Comparison of ENCODE assay signal across 8 cellular contexts in the genomic region with DNA sequence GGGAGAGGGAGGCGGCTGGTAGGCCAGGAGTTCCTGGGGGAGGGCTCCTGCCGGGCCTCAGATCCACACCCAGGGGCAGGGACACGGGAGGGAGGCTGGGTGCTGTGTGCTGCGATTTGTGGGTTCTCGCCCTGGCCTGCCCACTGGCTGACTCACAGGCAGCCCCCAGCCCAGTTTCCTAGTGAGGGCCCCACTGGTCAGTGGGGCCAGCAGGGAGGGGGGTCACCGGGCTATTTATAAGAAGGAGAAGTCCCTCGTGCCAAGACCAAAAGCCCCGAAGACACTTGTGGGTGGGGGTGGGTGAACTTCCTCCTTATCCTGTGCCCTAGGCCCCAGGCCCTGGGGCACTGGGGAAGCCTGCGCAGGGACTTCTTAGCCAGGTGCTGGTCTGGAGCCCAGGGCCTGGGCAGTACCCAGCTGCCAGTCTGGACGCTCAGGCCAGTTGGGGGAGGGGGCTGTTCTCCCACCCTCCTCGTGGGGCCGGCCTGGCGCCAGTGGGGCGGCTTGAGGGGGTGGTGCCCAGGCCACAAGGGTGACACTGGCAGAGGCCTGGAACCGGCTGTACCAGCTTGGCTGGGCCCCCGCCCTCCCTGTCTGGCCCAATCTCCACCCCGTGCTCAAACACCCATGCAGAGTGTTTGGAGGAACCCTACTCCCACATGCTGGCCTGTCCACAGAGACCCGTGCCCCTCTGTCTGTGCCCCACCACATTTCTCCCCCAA. TPM values are rescaled to one million over a fixed set of nuclear protein-coding genes. Genes with fewer than 3 reads are reported as not detected.
DNase-seq lines count a peak whose midpoint lies in the region; ATAC-seq, FAIRE-seq and TF ChIP-seq lines count a peak whose summit lies in the region.

No MANE protein-coding gene starts in this region.

- no peak overlapping the region for H3K27ac Mint-ChIP-seq in HFFc6

- DNase-seq in HCT116 (ENCODE audit: low read depth, low spot score) (no peak), UCSD-AML1 (lab: John Stamatoyannopoulos, UW; ENCODE audit: unreplicated experiment) (peak; percentile 76), right atrium auricular region (ENCODE audit: low spot score) (peak; percentile 85), small intestine (peak; percentile 62), SK-N-DZ (ENCODE audit: low spot score) (no peak), brain microvascular endothelial cell (no peak), HFFc6 (no peak)

- H3K9me2 ChIP-seq in HCT116 (ENCODE audit: insufficient read depth): no peaks in the 10 kb centered on the region

- BruUV-seq in HCT116 (replicated peaks; lab: Mats Ljungman, UMichigan): no TSS peak

- no peaks in the 10 kb centered on the region for H3K9me3 ChIP-seq in HCT116 (ENCODE audit: control insufficient read depth in 1 of 2, insufficient read depth in 1 of 2, low read depth in 1 of 2, low read length in 2 of 2)
- H3K9me3 ChIP-seq in right atrium auricular region: no peaks in the 10 kb centered on the region
- H3K9me3 ChIP-seq in small intestine (ENCODE audit: control insufficient read depth, low read depth): no peaks in the 10 kb centered on the region

- no peaks in the 10 kb centered on the region for H3K9me3 Mint-ChIP-seq in HFFc6

- H4K20me1 ChIP-seq in HCT116 (ENCODE audit: insufficient read depth): no peaks in the 10 kb centered on the region

- H3K4me1 ChIP-seq in HCT116 (ENCODE audit: control insufficient read depth in 1 of 2, insufficient read depth in 2 of 2, low read length in 2 of 2) (peaks cover 80 to 94% of the 10 kb centered on the region in 2 experiments), right atrium auricular region (peaks cover 0 to 78% of the 10 kb centered on the region in 2 donors), small intestine (ENCODE audit: control insufficient read depth in 2 of 2, insufficient read depth in 1 of 2, low read depth in 1 of 2, low read length in 1 of 2) (peaks cover 18 to 19% of the 10 kb centered on the region in 2 donors)

- peaks cover 3% of the 10 kb centered on the region for H3K27me3 Mint-ChIP-seq in HFFc6 (ENCODE audit: insufficient read depth)

- no peaks in the 10 kb centered on the region for H3K36me3 Mint-ChIP-seq in HFFc6 (ENCODE audit: low read depth)

- FAIRE-seq in small intestine (lab: Jason Lieb, UNC): no peak

- ATAC-seq in HCT116 (no peak), GM19463 (IDR thresholded peaks at IDR 0.05; ENCODE audit: unreplicated experiment) (no peak)

- H3K4me2 ChIP-seq in HCT116 (ENCODE audit: low read length): peak overlapping the region; percentile 61

- H2AFZ ChIP-seq in HCT116 (ENCODE audit: low read depth, low read length, poor library complexity, severe bottlenecking): no peak overlapping the region

- H3K36me3 ChIP-seq in HCT116 (ENCODE audit: control insufficient read depth in 1 of 2, insufficient read depth in 2 of 2, low read length in 2 of 2): no peaks in the 10 kb centered on the region
- H3K36me3 ChIP-seq in right atrium auricular region: no peaks in the 10 kb centered on the region
- H3K36me3 ChIP-seq in small intestine (ENCODE audit: control insufficient read depth in 2 of 2, insufficient read depth in 2 of 2, low read length in 2 of 2): no peaks in the 10 kb centered on the region
- H3K36me3 ChIP-seq in brain microvascular endothelial cell (replicated peaks): no peaks in the 10 kb centered on the region

- no peak overlapping the region for H3K4me3 ChIP-seq in HCT116 (replicated peaks in 1 of 2; ENCODE audit: low read depth in 1 of 2, low read length in 2 of 2)
- H3K4me3 ChIP-seq in right atrium auricular region: no peak overlapping the region
- H3K4me3 ChIP-seq in small intestine (ENCODE audit: low read depth in 1 of 2, low read length in 2 of 2): no peak overlapping the region
- H3K4me3 ChIP-seq in brain microvascular endothelial cell (ENCODE audit: low read depth, low read length): no peak overlapping the region

- TF ChIP-seq CTCF in HCT116 (IDR thresholded peaks at IDR 0.05 in 2 of 3, conservative IDR thresholded peaks at IDR 0.05 in 1 of 3; ENCODE audit: borderline replicate concordance in 1 of 3, insufficient read depth in 1 of 3, low read depth in 2 of 3, low read length in 2 of 3): no peak
- TF ChIP-seq CTCF in right atrium auricular region (IDR thresholded peaks at IDR 0.05): no peak
- TF ChIP-seq CTCF in brain microvascular endothelial cell (IDR thresholded peaks at IDR 0.05; ENCODE audit: low read depth, low read length, missing control alignments): no peak
- no peak for TF ChIP-seq CTCF in HFFc6 (IDR thresholded peaks at IDR 0.05)

- H3K4me3 Mint-ChIP-seq in HFFc6: no peak overlapping the region

- no peak for TF ChIP-seq RAD21 in HCT116 (IDR thresholded peaks at IDR 0.05; ENCODE audit: low read depth)

- H3K4me1 Mint-ChIP-seq in HFFc6 (ENCODE audit: low read depth): peaks cover 33% of the 10 kb centered on the region

- intact Hi-C loops in HCT116 (cut with micrococcal nuclease): no loop called here

- H3K9ac ChIP-seq in HCT116 (ENCODE audit: low read length): peak overlapping the region; percentile 54

- H3K27me3 ChIP-seq in HCT116 (ENCODE audit: insufficient read depth, low read length) (no peaks in the 10 kb centered on the region), right atrium auricular region (no peaks in the 10 kb centered on the region), small intestine (ENCODE audit: control insufficient read depth in 2 of 2, insufficient read depth in 2 of 2, low read length in 2 of 2) (no peaks in the 10 kb centered on the region), brain microvascular endothelial cell (replicated peaks) (no peaks in the 10 kb centered on the region)

- no peak for TF ChIP-seq POLR2A in HCT116 (IDR thresholded peaks at IDR 0.05; ENCODE audit: borderline replicate concordance, extremely low read depth, insufficient read depth, insufficient read length)

- H3K27ac ChIP-seq in HCT116 (ENCODE audit: low read depth, low read length) (peak overlapping the region; percentile 89), right atrium auricular region (peak overlapping the region; percentile 96 to 99), small intestine (ENCODE audit: low read depth in 1 of 2, low read length in 1 of 2) (peak overlapping the region; percentile 87 to 95), brain microvascular endothelial cell (no peak overlapping the region)

- POLR2A ChIA-PET in HCT116 (lab: Charles Lee): no interaction called here

- CTCF ChIA-PET in HCT116 (lab: Charles Lee): interaction anchor here (1.4 to 7.4 kb wide), 2 partner anchors 10 kb away, joined by 3 to 88 read pairs; a partner anchor contains a TSS

- no peaks in the 10 kb centered on the region for H3K79me2 ChIP-seq in HCT116 (ENCODE audit: insufficient read depth, low read length)

- RAD21 ChIA-PET in HCT116 (lab: Charles Lee; ENCODE audit: low non-redundant PET in 1 of 2, low total read pairs in 2 of 2, uncharacterized antibody in 2 of 2, unreplicated experiment in 2 of 2): no interaction called here

- in situ Hi-C loops in brain microvascular endothelial cell (cut with HindIII; ENCODE audit: low pct_ligation_motif_present, low sequenced_read_pairs): no loop called here

- 17 to 37% (median 23%) methylated on average over 16 to 18 of the region's 18 CpGs for WGBS in small intestine, 3 donors

RNA-seq across cellular contexts. Expression of a gene that starts 5.0 kb away (rescaled TPM):
- total RNA-seq in HCT116 (2021; ENCODE audit: unreplicated experiment) (194 TPM), right atrium auricular region (100 to 1,000 TPM; 321 to 506 TPM)
- 215 and 264 TPM in 2 replicates for polyA plus RNA-seq in HCT116 (2012)
- polyA plus RNA-seq in small intestine: 100 to 1,000 TPM in 1 of 3 donors, 10 to 100 TPM in 2; 44.7 to 214 (median 54.6) TPM
- 29.4 and 37.6 TPM in 2 replicates for polyA plus RNA-seq in SK-N-DZ (2014; cell fraction: cytosol; rRNA removed)
- polyA plus RNA-seq in SK-N-DZ (2014; cell fraction: nucleus; rRNA removed): 49.1 and 66.1 TPM in 2 replicates
- 10 to 100 TPM; 52.1 to 89.2 (median 83.8) TPM for total RNA-seq in HFFc6 (2021; fragmentation: NEBNext Ultra II Directional; extraction: Animal tissue kit (Norgen Biotek cat#: 25700))

RNA-seq across cellular contexts. Expression of a gene that starts 11.0 kb away (rescaled TPM):
- 96.3 TPM for total RNA-seq in HCT116 (2021; ENCODE audit: unreplicated experiment)
- 89.0 and 96.2 TPM in 2 replicates for polyA plus RNA-seq in HCT116 (2012)
- total RNA-seq in right atrium auricular region: 10 to 100 TPM; 11.4 to 12.2 TPM
- polyA plus RNA-seq in small intestine: 100 to 1,000 TPM in 2 of 3 donors, 10 to 100 TPM in 1; 61.8 to 206 (median 134) TPM
- polyA plus RNA-seq in SK-N-DZ (2014; cell fraction: cytosol; rRNA removed): 27.5 and 33.1 TPM in 2 replicates
- polyA plus RNA-seq in SK-N-DZ (2014; cell fraction: nucleus; rRNA removed): 78.9 and 107 TPM in 2 replicates
- 10 to 100 TPM; 10.5 to 13.8 (median 11.5) TPM for total RNA-seq in HFFc6 (2021; fragmentation: NEBNext Ultra II Directional; extraction: Animal tissue kit (Norgen Biotek cat#: 25700))

RNA-seq across cellular contexts. Expression of a gene that starts 15.3 kb away (rescaled TPM):
- total RNA-seq in HCT116 (2021; ENCODE audit: unreplicated experiment) (387 TPM), right atrium auricular region (100 to 1,000 TPM; 702 to 859 TPM)
- 529 and 594 TPM in 2 replicates for polyA plus RNA-seq in HCT116 (2012)
- polyA plus RNA-seq in small intestine: 100 to 1,000 TPM; 390 to 523 (median 442) TPM
- polyA plus RNA-seq in SK-N-DZ (2014; cell fraction: cytosol; rRNA removed): 767 and 849 TPM in 2 replicates
- polyA plus RNA-seq in SK-N-DZ (2014; cell fraction: nucleus; rRNA removed): 377 and 409 TPM in 2 replicates
- 100 to 1,000 TPM; 214 to 269 (median 229) TPM for total RNA-seq in HFFc6 (2021; fragmentation: NEBNext Ultra II Directional; extraction: Animal tissue kit (Norgen Biotek cat#: 25700))

RNA-seq across cellular contexts. Expression of a gene that starts 15.6 kb away (rescaled TPM):
- total RNA-seq in HCT116 (2021; ENCODE audit: unreplicated experiment) (33.3 TPM), right atrium auricular region (not detected)
- 22.1 and 29.4 TPM in 2 replicates for polyA plus RNA-seq in HCT116 (2012)
- 1 to 10 TPM in 2 of 3 donors, not detected in 1; 3.1 to 4.0 TPM for polyA plus RNA-seq in small intestine
- not detected in 2 replicates for polyA plus RNA-seq in SK-N-DZ (2014; cell fraction: cytosol; rRNA removed)
- not detected in 2 replicates for polyA plus RNA-seq in SK-N-DZ (2014; cell fraction: nucleus; rRNA removed)
- 10 to 100 TPM; 14.1 to 30.3 (median 25.6) TPM for total RNA-seq in HFFc6 (2021; fragmentation: NEBNext Ultra II Directional; extraction: Animal tissue kit (Norgen Biotek cat#: 25700))

RNA-seq across cellular contexts. Expression of a gene that starts 20.1 kb away (rescaled TPM):
- 54.5 TPM for total RNA-seq in HCT116 (2021; ENCODE audit: unreplicated experiment)
- polyA plus RNA-seq in HCT116 (2012): 71.2 and 79.4 TPM in 2 replicates
- total RNA-seq in right atrium auricular region: 1 to 10 TPM; 3.1 to 4.0 TPM
- polyA plus RNA-seq in small intestine: 10 to 100 TPM in 1 of 3 donors, 1 to 10 TPM in 2; 3.1 to 22.3 (median 7.0) TPM
- 88.4 and 99.4 TPM in 2 replicates for polyA plus RNA-seq in SK-N-DZ (2014; cell fraction: cytosol; rRNA removed)
- 67.7 and 74.8 TPM in 2 replicates for polyA plus RNA-seq in SK-N-DZ (2014; cell fraction: nucleus; rRNA removed)
- total RNA-seq in HFFc6 (2021; fragmentation: NEBNext Ultra II Directional; extraction: Animal tissue kit (Norgen Biotek cat#: 25700)): 10 to 100 TPM; 17.9 to 43.2 (median 37.7) TPM

Comparison
In these comparisons a context has a peak if more than half of its experiments do, and no peak if none do; other contexts are left out.
1. DNase-seq: peak in UCSD-AML1 (single experiment), right atrium auricular region (single experiment) and small intestine (single experiment); none in HCT116 (single experiment), SK-N-DZ (single experiment), brain microvascular endothelial cell (single experiment) and HFFc6 (single experiment).